Comparison of ENCODE assay signal across 31 cellular contexts in the genomic region with DNA sequence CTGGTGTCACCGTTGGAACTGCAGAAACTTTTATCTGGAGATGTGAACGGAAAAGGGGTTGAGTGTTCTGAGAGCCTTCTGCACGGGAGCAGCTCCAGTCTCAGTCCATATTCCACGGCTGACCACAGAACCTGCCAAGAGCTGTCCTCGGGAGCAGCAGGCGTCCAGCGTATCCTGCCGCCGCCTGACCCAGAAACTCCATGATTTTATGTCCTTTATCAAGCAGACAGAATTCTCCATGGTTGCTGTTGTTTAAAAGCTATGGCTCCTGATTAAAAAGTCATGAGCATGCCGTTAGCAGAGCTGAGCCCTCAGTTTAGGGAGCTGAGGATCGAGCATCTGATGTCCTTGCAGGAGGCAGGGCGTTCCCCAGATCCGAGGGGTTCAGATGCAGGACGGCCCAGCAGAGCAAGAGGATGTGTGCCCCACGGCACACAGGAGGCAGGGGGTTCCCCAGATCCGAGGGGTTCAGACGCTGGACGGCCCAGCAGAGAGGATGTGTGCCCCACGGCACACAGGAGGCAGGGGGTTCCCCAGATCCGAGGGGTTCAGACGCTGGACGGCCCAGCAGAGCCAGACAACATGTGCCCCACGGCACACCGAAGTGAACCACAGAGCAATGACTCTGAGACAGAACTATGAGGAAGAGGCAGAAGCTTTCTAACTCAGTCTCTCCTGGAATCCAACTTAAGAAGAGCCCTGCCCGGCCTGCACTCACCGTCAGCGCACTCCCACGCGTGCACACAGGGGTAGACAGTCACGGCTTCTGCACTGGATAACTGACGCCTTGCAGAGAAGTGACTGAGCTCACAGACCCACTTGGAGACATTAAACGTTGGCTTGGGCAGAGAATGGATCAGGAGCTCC.
DNase-seq lines count a peak whose midpoint lies in the region; ATAC-seq and TF ChIP-seq lines count a peak whose summit lies in the region.
"Had no signal": no experiment of that assay in that cellular context is flagged by ENCODE, and none has a peak within 500 bp of the region (broad histone marks: within the 10 kb centered on the region; RNA-seq: fewer than 3 reads in every experiment).

No MANE protein-coding gene starts in this region.

- H3K27me3 ChIP-seq in left ventricle myocardium inferior (ENCODE audit: low read depth): peaks cover 15% of the 10 kb centered on the region
- H3K27me3 ChIP-seq: ovary had no signal

- H3K4me1 ChIP-seq in left ventricle myocardium inferior: peaks cover 4% of the 10 kb centered on the region
- H3K4me1 ChIP-seq: A549 had no signal

- H3K4me3 ChIP-seq in left ventricle myocardium inferior: no peak overlapping the region
- no peak overlapping the region for H3K4me3 ChIP-seq in coronary artery
- H3K4me3 ChIP-seq: A549, mucosa of descending colon, ovary had no signal

- H3K9me3 Mint-ChIP-seq in osteocyte (ENCODE audit: unreplicated experiment): no peaks in the 10 kb centered on the region
- H3K9me3 Mint-ChIP-seq: activated naive CD4-positive, alpha-beta T cell treated with anti-CD3 and anti-CD28 coated beads, Interleukin-2, amount 50 U/mL, for 72 hours; CD8-positive, alpha-beta T cell; HFFc6; natural killer cell treated with Interleukin-12 subunit alpha and Interleukin-12 subunit beta and Interleukin-15 and Interleukin-18, amount 100 ng/mL, for 72 hours had no signal

- H3K4me3 Mint-ChIP-seq in osteocyte (ENCODE audit: unreplicated experiment): no peak overlapping the region
- H3K4me3 Mint-ChIP-seq: CD8-positive, alpha-beta T cell; HFFc6; natural killer cell treated with Interleukin-12 subunit alpha and Interleukin-12 subunit beta and Interleukin-15 and Interleukin-18, amount 100 ng/mL, for 72 hours had no signal

- H3K4me1 Mint-ChIP-seq in osteocyte (ENCODE audit: unreplicated experiment): no peaks in the 10 kb centered on the region

- no peak overlapping the region for H3K27ac Mint-ChIP-seq in osteocyte (ENCODE audit: unreplicated experiment)
- H3K27ac Mint-ChIP-seq: activated naive CD4-positive, alpha-beta T cell treated with anti-CD3 and anti-CD28 coated beads, Interleukin-2, amount 50 U/mL, for 72 hours; CD8-positive, alpha-beta T cell; HFFc6; natural killer cell treated with Interleukin-12 subunit alpha and Interleukin-12 subunit beta and Interleukin-15 and Interleukin-18, amount 100 ng/mL, for 72 hours had no signal

- H3K27me3 Mint-ChIP-seq in osteocyte (ENCODE audit: unreplicated experiment): peaks cover 12% of the 10 kb centered on the region

- intact Hi-C loops in Right ventricle myocardium inferior (cut with DNase I) (no loop called here), left ventricle myocardium inferior (cut with micrococcal nuclease) (no loop called here)

- H3K36me3 ChIP-seq in left ventricle myocardium inferior: no peaks in the 10 kb centered on the region
- H3K36me3 ChIP-seq: ovary, WERI-Rb-1 had no signal

- TF ChIP-seq CTCF in left ventricle myocardium inferior (IDR thresholded peaks at IDR 0.05; ENCODE audit: borderline replicate concordance) (no peak), coronary artery (IDR thresholded peaks at IDR 0.05) (no peak), osteocyte (IDR thresholded peaks at IDR 0.05) (no peak)

- peak; percentile 47 for DNase-seq in Right ventricle myocardium inferior (ENCODE audit: missing footprints)
- no peak for DNase-seq in left ventricle myocardium inferior
- peak; percentile 49 for DNase-seq in coronary artery (ENCODE audit: low spot score)
- DNase-seq in osteocyte (ENCODE audit: extremely low spot score, unreplicated experiment): peak; percentile 59
- DNase-seq in NCI-H2196 treated with DMSO at 0.1 percent for 48 hours (lab: John Stamatoyannopoulos, UW; ENCODE audit: unreplicated experiment): no peak
- DNase-seq in NCI-H1105 treated with DMSO at 0.1 percent for 48 hours (lab: John Stamatoyannopoulos, UW): no peak
- DNase-seq: activated CD4-positive, alpha-beta T cell treated with anti-CD3 and anti-CD28 coated beads, Interleukin-2, amount 50 U/mL, for 1 hour; AML-193; dermis blood vessel endothelial cell; DMS153; GOT3; HFFc6; hypothalamus; IMR-90; mucosa of descending colon; NCI-H1092; NCI-H187 treated with DMSO at 0.1 percent for 48 hours; NCI-H526 treated with DMSO at 0.1 percent for 48 hours; ovary; SIG-M5; stimulated activated CD4-positive, alpha-beta T cell treated with anti-CD3 and anti-CD28 coated beads, Interleukin-2, amount 100 ng/mL, for 48 hours; SW 1271; T1000; WERI-Rb-1 had no signal

- ATAC-seq in Right ventricle myocardium inferior: no peak
- ATAC-seq in HG02870 (IDR thresholded peaks at IDR 0.05; ENCODE audit: unreplicated experiment): no peak
- no peak for ATAC-seq in HG03280 (IDR thresholded peaks at IDR 0.05; ENCODE audit: unreplicated experiment)
- ATAC-seq: A549; CD8-positive, alpha-beta T cell; mucosa of descending colon; natural killer cell treated with Interleukin-12 subunit alpha and Interleukin-12 subunit beta and Interleukin-15 and Interleukin-18, amount 100 ng/mL, for 72 hours; Panc1 had no signal

- H3K27ac ChIP-seq in left ventricle myocardium inferior (replicated peaks): no peak overlapping the region
- H3K27ac ChIP-seq in coronary artery: no peak overlapping the region
- H3K27ac ChIP-seq: A549, ovary, WERI-Rb-1 had no signal

- H3K9me3 ChIP-seq in left ventricle myocardium inferior (replicated peaks): no peaks in the 10 kb centered on the region
- H3K9me3 ChIP-seq: A549, mucosa of descending colon, ovary had no signal

- no peaks in the 10 kb centered on the region for H3K36me3 Mint-ChIP-seq in osteocyte (ENCODE audit: unreplicated experiment)
- H3K36me3 Mint-ChIP-seq: activated naive CD4-positive, alpha-beta T cell treated with anti-CD3 and anti-CD28 coated beads, Interleukin-2, amount 50 U/mL, for 72 hours; CD8-positive, alpha-beta T cell; natural killer cell treated with Interleukin-12 subunit alpha and Interleukin-12 subunit beta and Interleukin-15 and Interleukin-18, amount 100 ng/mL, for 72 hours had no signal

Comparison
In these comparisons a context has a peak if more than half of its experiments do, and no peak if none do; other contexts are left out.
1. DNase-seq: peak in Right ventricle myocardium inferior (single experiment), coronary artery (single experiment) and osteocyte (single experiment); none in left ventricle myocardium inferior (single experiment), NCI-H2196 treated with DMSO at 0.1 percent for 48 hours (single experiment) and NCI-H1105 treated with DMSO at 0.1 percent for 48 hours (single experiment).